Comparison of ENCODE assay signal across 8 cellular contexts in genomic region chr11:78646564-78647185, GRCh38.
DNase-seq lines count a peak whose midpoint lies in the region; TF ChIP-seq lines count a peak whose summit lies in the region.

No MANE protein-coding gene starts in this region.

- no peak overlapping the region for H3K27ac ChIP-seq in OCI-LY7 (ENCODE audit: low read depth, low read length, poor library complexity, severe bottlenecking)

- no peaks in the 10 kb centered on the region for H3K9me3 ChIP-seq in OCI-LY7 (ENCODE audit: low read length)

- CTCF ChIA-PET in OCI-LY7 (lab: Charles Lee; ENCODE audit: unreplicated experiment), result interaction anchor here (1.7 kb wide), 1 partner anchor 454 kb away, joined by 15 read pairs; no protein-coding TSS in a partner anchor

- peak overlapping the region; percentile 5 for H3K27ac Mint-ChIP-seq in activated T-helper 1 cell treated with anti-CD3 and anti-CD28 coated beads, Interleukin-12 subunit alpha, Interleukin-12 subunit beta, Interleukin-2, Interleukin-4 antibody, amounts not matched to agents 30 ng/mL and 10 ng/mL and 1 ng/mL, durations not matched to agents 14 hours and 24 hours and 36 hours

- H3K4me3 Mint-ChIP-seq in activated T-helper 1 cell treated with anti-CD3 and anti-CD28 coated beads, Interleukin-12 subunit alpha, Interleukin-12 subunit beta, Interleukin-2, Interleukin-4 antibody, amounts not matched to agents 30 ng/mL and 10 ng/mL and 1 ng/mL, durations not matched to agents 14 hours and 24 hours and 36 hours, result no peak overlapping the region

- BruUV-seq in OCI-LY7 (replicated peaks; lab: Mats Ljungman, UMichigan), result no TSS peak

- H3K36me3 Mint-ChIP-seq in activated T-helper 1 cell treated with anti-CD3 and anti-CD28 coated beads, Interleukin-12 subunit alpha, Interleukin-12 subunit beta, Interleukin-2, Interleukin-4 antibody, amounts not matched to agents 30 ng/mL and 10 ng/mL and 1 ng/mL, durations not matched to agents 14 hours and 24 hours and 36 hours (ENCODE audit: low read depth), result no peaks in the 10 kb centered on the region

- H3K9me3 Mint-ChIP-seq in activated T-helper 1 cell treated with anti-CD3 and anti-CD28 coated beads, Interleukin-12 subunit alpha, Interleukin-12 subunit beta, Interleukin-2, Interleukin-4 antibody, amounts not matched to agents 30 ng/mL and 10 ng/mL and 1 ng/mL, durations not matched to agents 14 hours and 24 hours and 36 hours, result no peaks in the 10 kb centered on the region

- H3K4me1 ChIP-seq in OCI-LY7 (ENCODE audit: insufficient read depth, low read length, poor library complexity, severe bottlenecking), result no peaks in the 10 kb centered on the region

- no peak overlapping the region for H3K4me3 ChIP-seq in OCI-LY7 (ENCODE audit: low read depth, low read length, poor library complexity, severe bottlenecking)
- no peak overlapping the region for H3K4me3 ChIP-seq in retinal pigment epithelial cell (ENCODE audit: low read length)

- peaks cover 36% of the 10 kb centered on the region for H3K4me1 Mint-ChIP-seq in activated T-helper 1 cell treated with anti-CD3 and anti-CD28 coated beads, Interleukin-12 subunit alpha, Interleukin-12 subunit beta, Interleukin-2, Interleukin-4 antibody, amounts not matched to agents 30 ng/mL and 10 ng/mL and 1 ng/mL, durations not matched to agents 14 hours and 24 hours and 36 hours (ENCODE audit: low read depth)

- POLR2A ChIA-PET in OCI-LY7 (lab: Charles Lee), result no interaction called here

- H2AFZ ChIP-seq in OCI-LY7 (ENCODE audit: low read length), result no peak overlapping the region

- H3K4me2 ChIP-seq in OCI-LY7 (ENCODE audit: low read length), result no peak overlapping the region

- no peaks in the 10 kb centered on the region for H3K36me3 ChIP-seq in OCI-LY7 (ENCODE audit: insufficient read depth, low read length)

- intact Hi-C loops in OCI-LY7 (cut with micrococcal nuclease; ENCODE audit: unreplicated experiment), result loop anchor here (10.0 kb wide), 2 partner anchors 148 to 428 kb away; no protein-coding TSS in a partner anchor
- intact Hi-C loops in activated T-helper 1 cell treated with anti-CD3 and anti-CD28 coated beads, Interleukin-12 subunit alpha, Interleukin-12 subunit beta, Interleukin-2, Interleukin-4 antibody, amounts not matched to agents 30 ng/mL and 10 ng/mL and 1 ng/mL, durations not matched to agents 14 hours and 24 hours and 36 hours (cut with micrococcal nuclease), result loop anchor here (1.0 to 10.0 kb wide), 3 partner anchors 151 to 1508 kb away; no protein-coding TSS in a partner anchor

- no peaks in the 10 kb centered on the region for H3K27me3 Mint-ChIP-seq in activated T-helper 1 cell treated with anti-CD3 and anti-CD28 coated beads, Interleukin-12 subunit alpha, Interleukin-12 subunit beta, Interleukin-2, Interleukin-4 antibody, amounts not matched to agents 30 ng/mL and 10 ng/mL and 1 ng/mL, durations not matched to agents 14 hours and 24 hours and 36 hours (ENCODE audit: insufficient read depth)

- H4K20me1 ChIP-seq in OCI-LY7 (ENCODE audit: insufficient read depth, low read length), result no peaks in the 10 kb centered on the region

- DNase-seq in activated gamma-delta T cell treated with Interleukin-2 at 50 U/mL for 16 hours, result peak; percentile 38
- DNase-seq in activated gamma-delta T cell (lab: John Stamatoyannopoulos, UW), result no peak
- peak; percentile 9 for DNase-seq in KG1 (lab: John Stamatoyannopoulos, UW)
- peak; percentile 70 for DNase-seq in OCI-LY7 (ENCODE audit: low spot score)
- peak; percentile 31 for DNase-seq in activated T-helper 1 cell treated with anti-CD3 and anti-CD28 coated beads, Interleukin-12 subunit alpha, Interleukin-12 subunit beta, Interleukin-2, Interleukin-4 antibody, amounts not matched to agents 30 ng/mL and 10 ng/mL and 1 ng/mL, durations not matched to agents 14 hours and 24 hours and 36 hours (ENCODE audit: low spot score)
- peak; percentile 59 for DNase-seq in glomerular visceral epithelial cell (ENCODE audit: extremely low spot score)
- DNase-seq in retinal pigment epithelial cell (ENCODE audit: low read depth), result peak; percentile 19
- DNase-seq in Ammon's horn (ENCODE audit: low spot score), result no peak

- TF ChIP-seq CTCF in OCI-LY7 (conservative IDR thresholded peaks at IDR 0.05; ENCODE audit: low read length) (peak; percentile 91), retinal pigment epithelial cell (conservative IDR thresholded peaks at IDR 0.05; ENCODE audit: low read depth, low read length) (peak; percentile 84)

- H3K79me2 ChIP-seq in OCI-LY7 (ENCODE audit: insufficient read depth, low read depth, low read length), result no peaks in the 10 kb centered on the region

- H3K9me2 ChIP-seq in OCI-LY7 (ENCODE audit: insufficient read depth, low read length), result no peaks in the 10 kb centered on the region

Comparison
In these comparisons a context has a peak if more than half of its experiments do, and no peak if none do; other contexts are left out.
1. DNase-seq: peak in activated gamma-delta T cell treated with Interleukin-2 at 50 U/mL for 16 hours (single experiment), KG1 (single experiment), OCI-LY7 (single experiment), activated T-helper 1 cell treated with anti-CD3 and anti-CD28 coated beads, Interleukin-12 subunit alpha, Interleukin-12 subunit beta, Interleukin-2, Interleukin-4 antibody, amounts not matched to agents 30 ng/mL and 10 ng/mL and 1 ng/mL, durations not matched to agents 14 hours and 24 hours and 36 hours (single experiment), glomerular visceral epithelial cell (single experiment) and retinal pigment epithelial cell (single experiment); none in activated gamma-delta T cell (single experiment) and Ammon's horn (single experiment).